Comparison of ENCODE assay signal across 16 cellular contexts in genomic region chr2:178521304-178522150, GRCh38. TPM values are rescaled to one million over a fixed set of nuclear protein-coding genes. Genes with fewer than 3 reads are reported as not detected.
DNase-seq lines count a peak whose midpoint lies in the region; ATAC-seq and TF ChIP-seq lines count a peak whose summit lies in the region.
"Had no signal": no experiment of that assay in that cellular context is flagged by ENCODE, and none has a peak within 500 bp of the region (broad histone marks: within the 10 kb centered on the region; RNA-seq: fewer than 3 reads in every experiment).

No MANE protein-coding gene starts in this region.

- H3K36me3 ChIP-seq in CD8-positive, alpha-beta T cell (ENCODE audit: insufficient read depth, low read length) = peaks cover 12% of the 10 kb centered on the region
- H3K36me3 ChIP-seq in smooth muscle cell (ENCODE audit: low read depth) = no peaks in the 10 kb centered on the region
- H3K36me3 ChIP-seq: colonic mucosa, WERI-Rb-1 had no signal

- H3K27ac ChIP-seq in CD8-positive, alpha-beta T cell (ENCODE audit: low read depth, low read length) = no peak overlapping the region
- no peak overlapping the region for H3K27ac ChIP-seq in smooth muscle cell (ENCODE audit: low read depth)
- H3K27ac ChIP-seq: BLaER1 treated with 17β-estradiol and CSF1 and Interleukin-3, amounts not matched to agents 10 nM and 100 nM; colonic mucosa; parathyroid adenoma; WERI-Rb-1 had no signal

- POLR2A ChIA-PET in CD8-positive, alpha-beta T cell (lab: Charles Lee) = no interaction called here

- H3K4me2 ChIP-seq in smooth muscle cell = no peak overlapping the region
- H3K4me2 ChIP-seq: BLaER1 treated with 17β-estradiol and CSF1 and Interleukin-3, amounts not matched to agents 10 nM and 100 nM had no signal

- no peak for ATAC-seq in CD8-positive, alpha-beta T cell

- WGBS in smooth muscle cell (ENCODE audit: low lambda C conversion rate) = 96% methylated on average over 11 of the region's 11 CpGs

- H3F3A ChIP-seq in smooth muscle cell (ENCODE audit: low read depth) = peaks cover 5% of the 10 kb centered on the region

- H3K4me3 Mint-ChIP-seq in CD8-positive, alpha-beta T cell = peak overlapping the region; percentile 21
- peak overlapping the region; percentile 9 for H3K4me3 Mint-ChIP-seq in nephron progenitor cell

- H4K20me1 ChIP-seq in smooth muscle cell (ENCODE audit: low read depth) = no peaks in the 10 kb centered on the region
- H4K20me1 ChIP-seq: BLaER1 treated with 17β-estradiol and CSF1 and Interleukin-3, amounts not matched to agents 10 nM and 100 nM had no signal

- H3K27me3 ChIP-seq in CD8-positive, alpha-beta T cell (ENCODE audit: insufficient read depth, low read length) = no peaks in the 10 kb centered on the region
- H3K27me3 ChIP-seq in smooth muscle cell (ENCODE audit: low read depth) = no peaks in the 10 kb centered on the region
- H3K27me3 ChIP-seq: BLaER1 treated with 17β-estradiol and CSF1 and Interleukin-3, amounts not matched to agents 10 nM and 100 nM; colonic mucosa had no signal

- TF ChIP-seq CTCF in CD8-positive, alpha-beta T cell (IDR thresholded peaks at IDR 0.05) = no peak
- TF ChIP-seq CTCF in nephron progenitor cell (IDR thresholded peaks at IDR 0.05) = no peak
- no peak for TF ChIP-seq CTCF in smooth muscle cell (IDR thresholded peaks at IDR 0.05; ENCODE audit: borderline replicate concordance, insufficient read depth, poor library complexity, severe bottlenecking)

- H3K27me3 Mint-ChIP-seq in CD8-positive, alpha-beta T cell (ENCODE audit: low read depth) = no peaks in the 10 kb centered on the region
- no peaks in the 10 kb centered on the region for H3K27me3 Mint-ChIP-seq in nephron progenitor cell (ENCODE audit: low read depth, poor library complexity)

- peaks cover 29% of the 10 kb centered on the region for H3K4me1 Mint-ChIP-seq in CD8-positive, alpha-beta T cell (ENCODE audit: low read depth)
- H3K4me1 Mint-ChIP-seq in nephron progenitor cell = peaks cover 9% of the 10 kb centered on the region

- DNase-seq in activated CD4-positive, alpha-beta T cell treated with anti-CD3 and anti-CD28 coated beads for 48 hours = peak; percentile 63
- no peak for DNase-seq in activated CD4-positive, alpha-beta T cell treated with anti-CD3 and anti-CD28 coated beads for 4 hours
- DNase-seq in CD8-positive, alpha-beta T cell = no peak
- peak; percentile 14 for DNase-seq in activated T-helper 9 cell treated with anti-CD3 and anti-CD28 coated beads, Interleukin-2, amount 50 U/mL, for 16 hours (ENCODE audit: low read depth)
- no peak for DNase-seq in nephron progenitor cell
- no peak for DNase-seq in HT-29 (ENCODE audit: low spot score)
- DNase-seq in DMS53 treated with DMSO at 0.1 percent for 48 hours (lab: John Stamatoyannopoulos, UW; ENCODE audit: unreplicated experiment) = no peak
- no peak for DNase-seq in smooth muscle cell (lab: John Stamatoyannopoulos, UW; ENCODE audit: unreplicated experiment)
- DNase-seq: colonic mucosa, H7, hippocampal formation, KBM-7, NCI-H1930, WERI-Rb-1 had no signal

- no peak overlapping the region for H3K4me3 ChIP-seq in CD8-positive, alpha-beta T cell (ENCODE audit: low read depth, low read length)
- no peak overlapping the region for H3K4me3 ChIP-seq in smooth muscle cell
- H3K4me3 ChIP-seq: BLaER1 treated with 17β-estradiol and CSF1 and Interleukin-3, amounts not matched to agents 10 nM and 100 nM; colonic mucosa had no signal

- peaks cover 10% of the 10 kb centered on the region for H3K4me1 ChIP-seq in CD8-positive, alpha-beta T cell (ENCODE audit: insufficient read depth, low read length)
- H3K4me1 ChIP-seq in smooth muscle cell (ENCODE audit: low read depth) = peaks cover 5% of the 10 kb centered on the region
- H3K4me1 ChIP-seq: colonic mucosa, parathyroid adenoma had no signal

- intact Hi-C loops in CD8-positive, alpha-beta T cell (cut with DNase I, micrococcal nuclease) = loop anchor here (2.0 to 5.0 kb wide), 4 partner anchors 41 to 1486 kb away; partner anchors contain the start of genes CWC22 (in 1 of the 2), PLEKHA3 (in 1 of the 2) and RBM45 (in 1 of the 2)

- CTCF ChIA-PET in CD8-positive, alpha-beta T cell (lab: Charles Lee) = no interaction called here

- no peaks in the 10 kb centered on the region for H3K9me3 ChIP-seq in CD8-positive, alpha-beta T cell (ENCODE audit: low read length)
- H3K9me3 ChIP-seq in smooth muscle cell (replicated peaks; ENCODE audit: low read depth) = no peaks in the 10 kb centered on the region
- H3K9me3 ChIP-seq: colonic mucosa had no signal

- peaks cover 2% of the 10 kb centered on the region for H3K9me3 Mint-ChIP-seq in CD8-positive, alpha-beta T cell
- peaks cover 20% of the 10 kb centered on the region for H3K9me3 Mint-ChIP-seq in nephron progenitor cell

- peaks cover 33% of the 10 kb centered on the region for H3K36me3 Mint-ChIP-seq in CD8-positive, alpha-beta T cell
- H3K36me3 Mint-ChIP-seq in nephron progenitor cell (ENCODE audit: low read depth) = peaks cover 21% of the 10 kb centered on the region

- no peak overlapping the region for H3K9ac ChIP-seq in smooth muscle cell (ENCODE audit: low read depth)
- H3K9ac ChIP-seq: BLaER1 treated with 17β-estradiol and CSF1 and Interleukin-3, amounts not matched to agents 10 nM and 100 nM; parathyroid adenoma had no signal

- H3K79me2 ChIP-seq in smooth muscle cell (ENCODE audit: low read depth) = peaks cover 27% of the 10 kb centered on the region
- H3K79me2 ChIP-seq: parathyroid adenoma had no signal

- H3K27ac Mint-ChIP-seq in CD8-positive, alpha-beta T cell = no peak overlapping the region
- H3K27ac Mint-ChIP-seq in nephron progenitor cell = no peak overlapping the region

- H2AFZ ChIP-seq in smooth muscle cell (ENCODE audit: low read depth) = no peak overlapping the region

RNA-seq across cellular contexts. Expression of gene PLEKHA3, which starts 41.3 kb away (rescaled TPM):
- 10 to 100 TPM; 27.6 to 29.3 TPM for total RNA-seq in CD8-positive, alpha-beta T cell
- total RNA-seq in HT-29 (2014; rRNA removed; shearing (Covaris generic)) = 4.4 and 5.2 TPM in 2 replicates
- 9.9 and 26.4 TPM in 2 replicates for total RNA-seq in smooth muscle cell
- 37.9 and 38.2 TPM in 2 replicates for polyA plus RNA-seq in smooth muscle cell

RNA-seq across cellular contexts. Expression of gene FKBP7, which starts 43.1 kb away (rescaled TPM):
- under 1 TPM; 0.69 to 0.79 TPM for total RNA-seq in CD8-positive, alpha-beta T cell
- total RNA-seq in HT-29 (2014; rRNA removed; shearing (Covaris generic)) = 0.03 and 0.55 TPM in 2 replicates
- total RNA-seq in smooth muscle cell = 125 and 146 TPM in 2 replicates
- polyA plus RNA-seq in smooth muscle cell = 165 and 213 TPM in 2 replicates

Comparison
In these comparisons a context has a peak if more than half of its experiments do, and no peak if none do; other contexts are left out.
1. DNase-seq: peak in activated CD4-positive, alpha-beta T cell treated with anti-CD3 and anti-CD28 coated beads for 48 hours (single experiment) and activated T-helper 9 cell treated with anti-CD3 and anti-CD28 coated beads, Interleukin-2, amount 50 U/mL, for 16 hours (single experiment); none in activated CD4-positive, alpha-beta T cell treated with anti-CD3 and anti-CD28 coated beads for 4 hours (0 of 2), CD8-positive, alpha-beta T cell (0 of 7), nephron progenitor cell (single experiment), HT-29 (single experiment), DMS53 treated with DMSO at 0.1 percent for 48 hours (single experiment) and smooth muscle cell (single experiment).
2. RNA of gene FKBP7, which starts 43.1 kb away (total RNA-seq): 125 to 146 TPM in smooth muscle cell; 0.69 to 0.79 TPM in CD8-positive, alpha-beta T cell and 0.03 to 0.55 TPM in HT-29; every median in the first group is over 10 times any median in the second.